ENCODE assay signal across 1 cellular context in the genomic region with DNA sequence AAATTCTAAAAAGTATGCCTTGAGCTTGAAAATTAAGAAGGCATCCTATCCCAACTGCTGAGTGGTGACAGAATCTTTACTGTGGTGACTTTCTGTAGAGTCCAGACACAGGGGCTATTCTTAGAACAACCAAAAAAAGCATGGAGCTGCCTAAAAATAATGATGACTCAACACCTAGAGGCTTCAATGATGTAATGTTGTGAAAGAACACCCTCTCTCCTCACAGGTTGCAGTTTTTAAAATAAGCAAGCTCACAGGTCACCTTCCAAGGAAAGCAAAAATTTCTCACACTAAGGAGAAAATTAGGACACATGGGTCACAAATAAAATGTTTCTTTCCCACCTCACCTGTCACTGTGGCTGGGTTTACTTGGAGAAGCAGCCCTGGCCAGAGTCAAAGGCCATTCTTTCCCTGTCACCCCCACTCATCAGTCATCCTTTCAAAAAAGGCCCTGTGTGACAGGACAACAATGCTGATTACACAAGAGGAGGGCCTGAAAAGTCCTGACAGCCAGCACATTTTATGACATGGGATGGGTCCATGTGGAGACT.
TF ChIP-seq lines count a peak whose summit lies in the region.

No MANE protein-coding gene starts in this region.

TF ChIP-seq in K562, 482 proteins besides CTCF, POLR2A, EP300 and RAD21 (continued from another document and continues in another):
- TF ChIP-seq CHD7 (IDR thresholded peaks at IDR 0.05; ENCODE audit: low read depth, low read length) (no peak), FOXP4 (CRISPR knock-in tag; IDR thresholded peaks at IDR 0.05; ENCODE audit: borderline replicate concordance) (no peak), ELF1 (tag; IDR thresholded peaks at IDR 0.05) (no peak), PURB (CRISPR knock-in tag; IDR thresholded peaks at IDR 0.05; ENCODE audit: low read depth) (no peak), ZNF282 (CRISPR knock-in tag; IDR thresholded peaks at IDR 0.05) (no peak), ZNF695 (CRISPR knock-in tag; IDR thresholded peaks at IDR 0.05) (no peak), TEAD2 (tag; IDR thresholded peaks at IDR 0.05) (no peak), ZBTB34 (CRISPR knock-in tag; IDR thresholded peaks at IDR 0.05) (no peak), ZNF41 (CRISPR knock-in tag; conservative IDR thresholded peaks at IDR 0.05) (no peak), ATF3 (IDR thresholded peaks at IDR 0.05) (peak; percentile 95), ATF3 (CRISPR knock-in tag; conservative IDR thresholded peaks at IDR 0.05) (no peak), ZNF766 (CRISPR knock-in tag; conservative IDR thresholded peaks at IDR 0.05) (peak; percentile 66), MEF2A (IDR thresholded peaks at IDR 0.05; ENCODE audit: control insufficient read depth, low read depth, low read length) (peak; percentile 80), KLF6 (CRISPR knock-in tag; IDR thresholded peaks at IDR 0.05; ENCODE audit: borderline replicate concordance) (no peak), ZNF584 (CRISPR knock-in tag; IDR thresholded peaks at IDR 0.05; ENCODE audit: low read depth) (peak; percentile 80), SLC30A9 (CRISPR knock-in tag; IDR thresholded peaks at IDR 0.05) (no peak), ZEB2 (IDR thresholded peaks at IDR 0.05) (0 out of 2 replicates have a peak, but pooled peaks have one; percentile 43), ZNF224 (CRISPR knock-in tag; IDR thresholded peaks at IDR 0.05) (no peak), FOXO4 (CRISPR knock-in tag; IDR thresholded peaks at IDR 0.05) (no peak), FOXM1 (IDR thresholded peaks at IDR 0.05; ENCODE audit: low read depth) (no peak), FOXM1 (CRISPR knock-in tag; IDR thresholded peaks at IDR 0.05; ENCODE audit: low read depth) (no peak)
- TF ChIP-seq, protein P1, sequence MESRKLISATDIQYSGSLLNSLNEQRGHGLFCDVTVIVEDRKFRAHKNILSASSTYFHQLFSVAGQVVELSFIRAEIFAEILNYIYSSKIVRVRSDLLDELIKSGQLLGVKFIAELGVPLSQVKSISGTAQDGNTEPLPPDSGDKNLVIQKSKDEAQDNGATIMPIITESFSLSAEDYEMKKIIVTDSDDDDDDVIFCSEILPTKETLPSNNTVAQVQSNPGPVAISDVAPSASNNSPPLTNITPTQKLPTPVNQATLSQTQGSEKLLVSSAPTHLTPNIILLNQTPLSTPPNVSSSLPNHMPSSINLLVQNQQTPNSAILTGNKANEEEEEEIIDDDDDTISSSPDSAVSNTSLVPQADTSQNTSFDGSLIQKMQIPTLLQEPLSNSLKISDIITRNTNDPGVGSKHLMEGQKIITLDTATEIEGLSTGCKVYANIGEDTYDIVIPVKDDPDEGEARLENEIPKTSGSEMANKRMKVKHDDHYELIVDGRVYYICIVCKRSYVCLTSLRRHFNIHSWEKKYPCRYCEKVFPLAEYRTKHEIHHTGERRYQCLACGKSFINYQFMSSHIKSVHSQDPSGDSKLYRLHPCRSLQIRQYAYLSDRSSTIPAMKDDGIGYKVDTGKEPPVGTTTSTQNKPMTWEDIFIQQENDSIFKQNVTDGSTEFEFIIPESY (CRISPR knock-in tag; IDR thresholded peaks at IDR 0.05) = no peak
- TF ChIP-seq, protein P2, sequence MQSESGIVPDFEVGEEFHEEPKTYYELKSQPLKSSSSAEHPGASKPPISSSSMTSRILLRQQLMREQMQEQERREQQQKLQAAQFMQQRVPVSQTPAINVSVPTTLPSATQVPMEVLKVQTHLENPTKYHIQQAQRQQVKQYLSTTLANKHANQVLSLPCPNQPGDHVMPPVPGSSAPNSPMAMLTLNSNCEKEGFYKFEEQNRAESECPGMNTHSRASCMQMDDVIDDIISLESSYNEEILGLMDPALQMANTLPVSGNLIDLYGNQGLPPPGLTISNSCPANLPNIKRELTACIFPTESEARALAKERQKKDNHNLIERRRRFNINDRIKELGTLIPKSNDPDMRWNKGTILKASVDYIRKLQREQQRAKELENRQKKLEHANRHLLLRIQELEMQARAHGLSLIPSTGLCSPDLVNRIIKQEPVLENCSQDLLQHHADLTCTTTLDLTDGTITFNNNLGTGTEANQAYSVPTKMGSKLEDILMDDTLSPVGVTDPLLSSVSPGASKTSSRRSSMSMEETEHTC (IDR thresholded peaks at IDR 0.05) = no peak
- TF ChIP-seq, protein P3, sequence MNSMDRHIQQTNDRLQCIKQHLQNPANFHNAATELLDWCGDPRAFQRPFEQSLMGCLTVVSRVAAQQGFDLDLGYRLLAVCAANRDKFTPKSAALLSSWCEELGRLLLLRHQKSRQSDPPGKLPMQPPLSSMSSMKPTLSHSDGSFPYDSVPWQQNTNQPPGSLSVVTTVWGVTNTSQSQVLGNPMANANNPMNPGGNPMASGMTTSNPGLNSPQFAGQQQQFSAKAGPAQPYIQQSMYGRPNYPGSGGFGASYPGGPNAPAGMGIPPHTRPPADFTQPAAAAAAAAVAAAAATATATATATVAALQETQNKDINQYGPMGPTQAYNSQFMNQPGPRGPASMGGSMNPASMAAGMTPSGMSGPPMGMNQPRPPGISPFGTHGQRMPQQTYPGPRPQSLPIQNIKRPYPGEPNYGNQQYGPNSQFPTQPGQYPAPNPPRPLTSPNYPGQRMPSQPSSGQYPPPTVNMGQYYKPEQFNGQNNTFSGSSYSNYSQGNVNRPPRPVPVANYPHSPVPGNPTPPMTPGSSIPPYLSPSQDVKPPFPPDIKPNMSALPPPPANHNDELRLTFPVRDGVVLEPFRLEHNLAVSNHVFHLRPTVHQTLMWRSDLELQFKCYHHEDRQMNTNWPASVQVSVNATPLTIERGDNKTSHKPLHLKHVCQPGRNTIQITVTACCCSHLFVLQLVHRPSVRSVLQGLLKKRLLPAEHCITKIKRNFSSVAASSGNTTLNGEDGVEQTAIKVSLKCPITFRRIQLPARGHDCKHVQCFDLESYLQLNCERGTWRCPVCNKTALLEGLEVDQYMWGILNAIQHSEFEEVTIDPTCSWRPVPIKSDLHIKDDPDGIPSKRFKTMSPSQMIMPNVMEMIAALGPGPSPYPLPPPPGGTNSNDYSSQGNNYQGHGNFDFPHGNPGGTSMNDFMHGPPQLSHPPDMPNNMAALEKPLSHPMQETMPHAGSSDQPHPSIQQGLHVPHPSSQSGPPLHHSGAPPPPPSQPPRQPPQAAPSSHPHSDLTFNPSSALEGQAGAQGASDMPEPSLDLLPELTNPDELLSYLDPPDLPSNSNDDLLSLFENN (IDR thresholded peaks at IDR 0.05; ENCODE audit: low read depth in 2 of 2, low read length in 2 of 2) = no peak
